Comparison of ENCODE assay signal across 2 cellular contexts in genomic region chr1:64090436-64090835, GRCh38.
TF ChIP-seq lines count a peak whose summit lies in the region.

No MANE protein-coding gene starts in this region.

TF ChIP-seq in H1, 55 proteins besides CTCF, POLR2A, EP300 and RAD21:
- no peak for TF ChIP-seq ATF2 (IDR thresholded peaks at IDR 0.05; ENCODE audit: low read length)
- TF ChIP-seq RXRA (IDR thresholded peaks at IDR 0.05; ENCODE audit: insufficient read depth, low read depth, low read length): no peak
- no peak for TF ChIP-seq TAF1 (IDR thresholded peaks at IDR 0.05; ENCODE audit: low read depth, low read length)
- no peak for TF ChIP-seq JUN (IDR thresholded peaks at IDR 0.05; ENCODE audit: low read depth, low read length)
- TF ChIP-seq JUND (IDR thresholded peaks at IDR 0.05; ENCODE audit: low read length): no peak
- TF ChIP-seq RFX5 (IDR thresholded peaks at IDR 0.05; ENCODE audit: borderline replicate concordance, low read depth, low read length): no peak
- no peak for TF ChIP-seq HDAC6 (IDR thresholded peaks at IDR 0.05; ENCODE audit: low read depth, low read length)
- no peak for TF ChIP-seq SP1 (IDR thresholded peaks at IDR 0.05; ENCODE audit: low read depth, low read length)
- TF ChIP-seq BCL11A (IDR thresholded peaks at IDR 0.05; ENCODE audit: low read depth in 2 of 2, low read length in 2 of 2): no peak
- no peak for TF ChIP-seq RNF2 (IDR thresholded peaks at IDR 0.05; ENCODE audit: borderline replicate concordance, low read depth, low read length, missing control alignments, poor library complexity, severe bottlenecking)

TF ChIP-seq in endothelial cell of umbilical vein, 7 proteins besides CTCF, POLR2A, EP300 and RAD21 (continued from another document):
- no peak for TF ChIP-seq GATA2 (IDR thresholded peaks at IDR 0.05; ENCODE audit: insufficient read depth, insufficient read length, low read depth, low read length)
- no peak for TF ChIP-seq POLR2AphosphoS5 (IDR thresholded peaks at IDR 0.05; ENCODE audit: insufficient read depth, low read depth, low read length)
